Comparison of ENCODE assay signal across 10 cellular contexts in the genomic region with DNA sequence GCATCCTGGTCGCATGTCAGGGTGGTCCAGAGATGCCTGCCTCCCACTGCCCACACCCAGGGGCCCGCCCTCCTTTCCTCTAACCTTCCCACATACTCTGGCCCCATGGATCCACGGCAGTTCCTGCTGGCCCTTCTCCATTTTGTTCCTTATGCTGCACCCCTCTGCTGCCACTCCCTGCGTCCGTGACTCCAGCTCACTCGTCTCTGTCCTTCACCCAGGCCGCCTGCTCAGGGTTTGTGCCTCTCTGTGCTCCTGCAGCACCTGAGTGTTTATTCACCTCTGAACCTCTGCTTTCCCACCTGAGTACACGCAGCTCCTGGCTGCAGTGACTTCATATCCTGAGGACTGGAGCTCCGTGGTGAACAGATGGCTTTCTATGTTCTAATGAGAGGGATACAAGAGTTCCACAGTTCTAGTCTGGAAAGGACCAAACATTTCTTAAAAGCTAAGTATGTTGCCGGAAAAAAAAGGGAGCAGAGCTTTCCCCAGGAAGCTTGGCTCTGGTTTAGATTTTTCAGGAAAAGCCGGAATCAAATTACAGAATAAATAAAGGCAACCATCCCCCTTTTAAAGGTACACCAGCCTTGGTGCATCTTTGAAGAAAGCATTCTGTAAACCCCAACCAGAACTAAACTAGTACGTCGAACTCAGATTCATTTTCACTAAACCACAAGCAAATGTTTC. TPM values are rescaled to one million over a fixed set of nuclear protein-coding genes. Genes with fewer than 3 reads are reported as not detected.
DNase-seq lines count a peak whose midpoint lies in the region; ATAC-seq, FAIRE-seq and TF ChIP-seq lines count a peak whose summit lies in the region.
"Had no signal": no experiment of that assay in that cellular context is flagged by ENCODE, and none has a peak within 500 bp of the region (broad histone marks: within the 10 kb centered on the region; RNA-seq: fewer than 3 reads in every experiment).

No MANE protein-coding gene starts in this region.

- H2BK15ac ChIP-seq in neuronal stem cell (ENCODE audit: low read length): no peak overlapping the region

- H3K27me3 ChIP-seq in endothelial cell of umbilical vein (ENCODE audit: control insufficient read depth in 2 of 2, insufficient read depth in 2 of 2, low read length in 2 of 2) (no peaks in the 10 kb centered on the region), neuronal stem cell (ENCODE audit: control insufficient read depth in 3 of 3, insufficient read depth in 3 of 3, low read depth in 1 of 3, low read length in 3 of 3) (no peaks in the 10 kb centered on the region)

- H2BK5ac ChIP-seq in neuronal stem cell (ENCODE audit: low read length): no peak overlapping the region

- H3K4me2 ChIP-seq in endothelial cell of umbilical vein (ENCODE audit: insufficient read depth, low read length): no peak overlapping the region
- H3K4me2 ChIP-seq in neuronal stem cell (ENCODE audit: insufficient read depth, low read length, poor library complexity, severe bottlenecking): no peak overlapping the region

- H3K4ac ChIP-seq in neuronal stem cell (ENCODE audit: low read length): no peak overlapping the region

- TF ChIP-seq POLR2A in endothelial cell of umbilical vein (IDR thresholded peaks at IDR 0.05; ENCODE audit: low read depth, low read length): no peak

- H3K4me3 ChIP-seq in endothelial cell of umbilical vein (replicated peaks in 1 of 3; ENCODE audit: insufficient read depth in 1 of 3, low read depth in 1 of 3, low read length in 3 of 3): no peak overlapping the region
- peak overlapping the region in 1 of 2 donors; percentile 9 for H3K4me3 ChIP-seq in neuronal stem cell (ENCODE audit: low read length in 2 of 2)

- DNase-seq in DMS153 (lab: John Stamatoyannopoulos, UW) (peak; percentile 58), NCI-H345 treated with DMSO at 0.1 percent for 48 hours (lab: John Stamatoyannopoulos, UW; ENCODE audit: unreplicated experiment) (peak; percentile 40), endothelial cell of umbilical vein (ENCODE audit: low read depth, low spot score) (peak; percentile 31), neuronal stem cell (ENCODE audit: low spot score) (no peak), NCI-H226 (no peak), NCI-H82 (lab: John Stamatoyannopoulos, UW) (no peak), NCI-H146 treated with DMSO at 0.1 percent for 48 hours (lab: John Stamatoyannopoulos, UW; ENCODE audit: unreplicated experiment) (no peak)
- DNase-seq: hippocampal formation had no signal

- no peaks in the 10 kb centered on the region for H4K20me1 ChIP-seq in endothelial cell of umbilical vein (replicated peaks; ENCODE audit: control insufficient read depth, extremely low read depth, insufficient read depth, low read length)

- no peak for ATAC-seq in GM19023 (IDR thresholded peaks at IDR 0.05; ENCODE audit: unreplicated experiment)

- TF ChIP-seq CTCF in endothelial cell of umbilical vein (IDR thresholded peaks at IDR 0.05; ENCODE audit: extremely low read depth in 1 of 2, insufficient read depth in 1 of 2, low read depth in 1 of 2, low read length in 2 of 2): no peak

- H3K14ac ChIP-seq in neuronal stem cell (ENCODE audit: low read length): peak overlapping the region; percentile 4

- peaks cover 5% of the 10 kb centered on the region for H3K79me2 ChIP-seq in endothelial cell of umbilical vein (ENCODE audit: control insufficient read depth, insufficient read depth, low read length)

- H3K36me3 ChIP-seq in endothelial cell of umbilical vein (ENCODE audit: control insufficient read depth in 2 of 2, extremely low read depth in 1 of 2, insufficient read depth in 2 of 2, low read length in 2 of 2) (peaks cover 2 to 18% of the 10 kb centered on the region in 2 experiments), neuronal stem cell (replicated peaks in 1 of 2; ENCODE audit: control insufficient read depth in 2 of 2, insufficient read depth in 2 of 2, low read length in 2 of 2) (peaks cover 26 to 52% of the 10 kb centered on the region in 2 donors)

- H2AK5ac ChIP-seq in neuronal stem cell (ENCODE audit: low read depth, low read length): no peak overlapping the region

- peak overlapping the region; percentile 29 for H4K8ac ChIP-seq in neuronal stem cell (ENCODE audit: low read depth, low read length)

- BruUV-seq in endothelial cell of umbilical vein (replicated peaks; lab: Mats Ljungman, UMichigan): no TSS peak

- H3K27ac ChIP-seq in endothelial cell of umbilical vein (ENCODE audit: insufficient read depth, low read depth, low read length) (no peak overlapping the region), neuronal stem cell (replicated peaks; ENCODE audit: low read length) (no peak overlapping the region)

- no peak for FAIRE-seq in endothelial cell of umbilical vein (lab: Jason Lieb, UNC)

- H3K9me3 ChIP-seq in endothelial cell of umbilical vein (replicated peaks; ENCODE audit: control insufficient read depth, insufficient read depth, low read length) (no peaks in the 10 kb centered on the region), neuronal stem cell (replicated peaks in 1 of 2; ENCODE audit: control insufficient read depth in 2 of 2, insufficient read depth in 1 of 2, low read depth in 1 of 2, low read length in 2 of 2) (no peaks in the 10 kb centered on the region)

- CTCF ChIA-PET in endothelial cell of umbilical vein (lab: Charles Lee): interaction anchor here (1.1 to 2.1 kb wide), 3 partner anchors 12 to 286 kb away, joined by 3 to 7 read pairs (median 4); no protein-coding TSS in a partner anchor

- no peak overlapping the region for H3K23ac ChIP-seq in neuronal stem cell (ENCODE audit: low read depth, low read length, poor library complexity)

- H3K9ac ChIP-seq in endothelial cell of umbilical vein (replicated peaks; ENCODE audit: extremely low read depth, insufficient read depth, low read length) (no peak overlapping the region), neuronal stem cell (ENCODE audit: low read depth, low read length, poor library complexity) (peak overlapping the region; percentile 53)

- intact Hi-C loops in endothelial cell of umbilical vein (cut with micrococcal nuclease): no loop called here

- dilution Hi-C loops in endothelial cell of umbilical vein (cut with MboI; ENCODE audit: extremely low pct_ligation_motif_present, low sequenced_read_pairs): no loop called here

- no peaks in the 10 kb centered on the region for H3K9me1 ChIP-seq in endothelial cell of umbilical vein (replicated peaks; ENCODE audit: control insufficient read depth, extremely low read depth, insufficient read depth, low read length)

- no peak overlapping the region for H2AFZ ChIP-seq in endothelial cell of umbilical vein (ENCODE audit: low read depth, low read length)
- no peak overlapping the region for H2AFZ ChIP-seq in neuronal stem cell (ENCODE audit: low read length)

- peaks cover 3% of the 10 kb centered on the region for H3K79me1 ChIP-seq in neuronal stem cell (ENCODE audit: low read depth, low read length)

- H4K91ac ChIP-seq in neuronal stem cell (ENCODE audit: low read depth, low read length, poor library complexity): no peak overlapping the region

- no peak overlapping the region for H2BK120ac ChIP-seq in neuronal stem cell (ENCODE audit: low read depth, low read length)

- H3K4me1 ChIP-seq in endothelial cell of umbilical vein (ENCODE audit: control insufficient read depth, extremely low read depth, insufficient read depth, low read length): peaks cover 12% of the 10 kb centered on the region
- H3K4me1 ChIP-seq in neuronal stem cell (ENCODE audit: control insufficient read depth in 2 of 2, insufficient read depth in 1 of 2, low read depth in 1 of 2, low read length in 2 of 2): peaks cover 6 to 9% of the 10 kb centered on the region in 2 donors

- H2BK12ac ChIP-seq in neuronal stem cell (ENCODE audit: low read length): no peak overlapping the region

- no peak overlapping the region for H3K18ac ChIP-seq in neuronal stem cell (ENCODE audit: low read length)

- POLR2A ChIA-PET in endothelial cell of umbilical vein (lab: Charles Lee): interaction anchor here (0.5 kb wide), 1 partner anchor 12 kb away, joined by 4 read pairs; no protein-coding TSS in a partner anchor

- WGBS in neuronal stem cell (ENCODE audit: extremely low coverage in 2 of 2, insufficient read length in 2 of 2, insufficient replicate concordance in 1 of 2), 2 donors: no CpG with 5 or more reads among the region's 13 CpGs

RNA-seq across cellular contexts. Expression of gene GNRH2, which starts 1.5 kb away (rescaled TPM):
- total RNA-seq in endothelial cell of umbilical vein: 1.7 and 1.9 TPM in 2 replicates
- 0.13 TPM in 1 of 2 replicates, not detected in the other for polyA plus RNA-seq in endothelial cell of umbilical vein
- polyA plus RNA-seq in endothelial cell of umbilical vein (2011; cell fraction: cytosol; rRNA removed): not detected in 2 replicates
- 2.4 and 3.2 TPM in 2 replicates for polyA plus RNA-seq in endothelial cell of umbilical vein (2011; cell fraction: nucleus; rRNA removed)
- not detected in 2 replicates for polyA plus RNA-seq in endothelial cell of umbilical vein (2012)
- 0.85 and 1.7 TPM in 2 replicates for polyA minus RNA-seq in endothelial cell of umbilical vein
- polyA minus RNA-seq in endothelial cell of umbilical vein (2011; cell fraction: cytosol; rRNA and poly(A)+ RNA removed): not detected
- 1.3 and 2.8 TPM in 2 replicates for polyA minus RNA-seq in endothelial cell of umbilical vein (2011; cell fraction: nucleus; rRNA and poly(A)+ RNA removed)
- polyA plus RNA-seq in neuronal stem cell (2013, experiment 1 of 2): not detected
- not detected for polyA plus RNA-seq in neuronal stem cell (2013, experiment 2 of 2)
- total RNA-seq: NCI-H460 had no signal

RNA-seq across cellular contexts. Expression of gene MRPS26, which starts 3.9 kb away (rescaled TPM):
- total RNA-seq in endothelial cell of umbilical vein: 41.2 and 43.9 TPM in 2 replicates
- polyA plus RNA-seq in endothelial cell of umbilical vein: 41.0 and 48.7 TPM in 2 replicates
- 39.0 and 48.8 TPM in 2 replicates for polyA plus RNA-seq in endothelial cell of umbilical vein (2011; cell fraction: cytosol; rRNA removed)
- 17.1 and 18.0 TPM in 2 replicates for polyA plus RNA-seq in endothelial cell of umbilical vein (2011; cell fraction: nucleus; rRNA removed)
- polyA plus RNA-seq in endothelial cell of umbilical vein (2012): 40.9 and 42.0 TPM in 2 replicates
- 12.5 and 16.1 TPM in 2 replicates for polyA minus RNA-seq in endothelial cell of umbilical vein
- 23.8 TPM for polyA minus RNA-seq in endothelial cell of umbilical vein (2011; cell fraction: cytosol; rRNA and poly(A)+ RNA removed)
- 2.9 and 4.5 TPM in 2 replicates for polyA minus RNA-seq in endothelial cell of umbilical vein (2011; cell fraction: nucleus; rRNA and poly(A)+ RNA removed)
- polyA plus RNA-seq in neuronal stem cell (2013, experiment 1 of 2): 58.4 TPM
- polyA plus RNA-seq in neuronal stem cell (2013, experiment 2 of 2): 57.2 TPM

RNA-seq across cellular contexts. Expression of gene OXT, which starts 29.5 kb away (rescaled TPM):
- total RNA-seq in endothelial cell of umbilical vein: not detected in 2 replicates
- polyA plus RNA-seq in endothelial cell of umbilical vein: not detected in 2 replicates
- not detected in 2 replicates for polyA plus RNA-seq in endothelial cell of umbilical vein (2011; cell fraction: cytosol; rRNA removed)
- polyA plus RNA-seq in endothelial cell of umbilical vein (2011; cell fraction: nucleus; rRNA removed): not detected in 2 replicates
- not detected in 2 replicates for polyA plus RNA-seq in endothelial cell of umbilical vein (2012)
- not detected in 2 replicates for polyA minus RNA-seq in endothelial cell of umbilical vein
- not detected for polyA minus RNA-seq in endothelial cell of umbilical vein (2011; cell fraction: cytosol; rRNA and poly(A)+ RNA removed)
- not detected in 2 replicates for polyA minus RNA-seq in endothelial cell of umbilical vein (2011; cell fraction: nucleus; rRNA and poly(A)+ RNA removed)
- polyA plus RNA-seq in neuronal stem cell (2013, experiment 1 of 2): 0.17 TPM
- 0.12 TPM for polyA plus RNA-seq in neuronal stem cell (2013, experiment 2 of 2)
- total RNA-seq: NCI-H460 had no signal

RNA-seq across cellular contexts. Expression of gene AVP, which starts 42.6 kb away (rescaled TPM):
- total RNA-seq in endothelial cell of umbilical vein: not detected in 2 replicates
- not detected in 2 replicates for polyA plus RNA-seq in endothelial cell of umbilical vein
- not detected in 2 replicates for polyA plus RNA-seq in endothelial cell of umbilical vein (2011; cell fraction: cytosol; rRNA removed)
- not detected in 2 replicates for polyA plus RNA-seq in endothelial cell of umbilical vein (2011; cell fraction: nucleus; rRNA removed)
- polyA plus RNA-seq in endothelial cell of umbilical vein (2012): not detected in 2 replicates
- not detected in 2 replicates for polyA minus RNA-seq in endothelial cell of umbilical vein
- not detected for polyA minus RNA-seq in endothelial cell of umbilical vein (2011; cell fraction: cytosol; rRNA and poly(A)+ RNA removed)
- not detected in 2 replicates for polyA minus RNA-seq in endothelial cell of umbilical vein (2011; cell fraction: nucleus; rRNA and poly(A)+ RNA removed)
- not detected for polyA plus RNA-seq in neuronal stem cell (2013, experiment 1 of 2)
- 0.07 TPM for polyA plus RNA-seq in neuronal stem cell (2013, experiment 2 of 2)
- total RNA-seq: NCI-H460 had no signal

Comparison
In these comparisons a context has a peak if more than half of its experiments do, and no peak if none do; other contexts are left out.
1. DNase-seq: peak in DMS153 (single experiment), NCI-H345 treated with DMSO at 0.1 percent for 48 hours (single experiment) and endothelial cell of umbilical vein (single experiment); none in neuronal stem cell (single experiment), NCI-H226 (single experiment), NCI-H82 (single experiment) and NCI-H146 treated with DMSO at 0.1 percent for 48 hours (single experiment).